23 cellular contexts compared by ENCODE assay signal in the genomic region with DNA sequence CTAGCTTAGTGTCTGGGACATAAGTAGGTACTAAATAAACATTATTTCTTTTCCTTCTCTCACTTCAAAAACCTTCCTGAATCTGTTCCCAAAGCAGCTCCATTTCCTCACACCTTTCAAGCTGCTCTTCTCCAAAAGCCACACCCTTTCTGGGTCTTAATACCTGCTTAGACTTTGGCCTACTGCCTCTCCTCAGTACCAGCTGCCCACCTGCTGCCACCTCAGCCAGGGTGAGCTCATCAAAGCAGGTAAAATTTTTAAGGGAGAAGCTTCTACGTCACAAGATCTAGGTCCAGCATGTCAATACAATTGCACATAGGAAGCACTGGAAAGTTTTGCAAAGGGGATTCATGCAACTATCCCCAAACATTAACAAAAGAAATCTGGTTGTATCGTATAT.
DNase-seq lines count a peak whose midpoint lies in the region; ATAC-seq, FAIRE-seq and TF ChIP-seq lines count a peak whose summit lies in the region.
"Had no signal": no experiment of that assay in that cellular context is flagged by ENCODE, and none has a peak within 500 bp of the region (broad histone marks: within the 10 kb centered on the region; RNA-seq: fewer than 3 reads in every experiment).

No MANE protein-coding gene starts in this region.

- no peak for TF ChIP-seq CTCF in osteoblast (IDR thresholded peaks at IDR 0.05; ENCODE audit: extremely low read depth, low read depth, low read length)

- no peaks in the 10 kb centered on the region for H3K4me1 Mint-ChIP-seq in activated CD4-positive, alpha-beta T cell treated with anti-CD3 and anti-CD28 coated beads, Interleukin-2, amount 10 ng/mL, durations not matched to agents 7 days and 5 days
- H3K4me1 Mint-ChIP-seq: CD8-positive, alpha-beta memory T cell had no signal

- H3K9me3 Mint-ChIP-seq in activated CD4-positive, alpha-beta T cell treated with anti-CD3 and anti-CD28 coated beads, Interleukin-2, amount 10 ng/mL, durations not matched to agents 7 days and 5 days = no peaks in the 10 kb centered on the region
- H3K9me3 Mint-ChIP-seq: CD8-positive, alpha-beta memory T cell had no signal

- no peak for FAIRE-seq in small intestine (lab: Jason Lieb, UNC)
- FAIRE-seq: GM18507 had no signal

- H2AFZ ChIP-seq in osteoblast (ENCODE audit: low read length) = no peak overlapping the region

- no peak overlapping the region for H3K4me2 ChIP-seq in osteoblast (ENCODE audit: insufficient read depth, low read length)
- H3K4me2 ChIP-seq: KMS-11 had no signal

- peaks cover 11% of the 10 kb centered on the region for H3K27me3 Mint-ChIP-seq in activated CD4-positive, alpha-beta T cell treated with anti-CD3 and anti-CD28 coated beads, Interleukin-2, amount 10 ng/mL, durations not matched to agents 7 days and 5 days

- H4K20me1 ChIP-seq in osteoblast (ENCODE audit: insufficient read depth, low read length) = peaks cover 44% of the 10 kb centered on the region

- peaks cover 8% of the 10 kb centered on the region for H3K79me2 ChIP-seq in osteoblast (ENCODE audit: insufficient read depth, low read length)

- ATAC-seq in left colon = peak; percentile 42
- ATAC-seq: HCT116, SK-N-SH treated with all-trans-retinoic acid at 6 μM for 48 hours had no signal

- H3K27ac Mint-ChIP-seq in activated CD4-positive, alpha-beta T cell treated with anti-CD3 and anti-CD28 coated beads, Interleukin-2, amount 10 ng/mL, durations not matched to agents 7 days and 5 days = peak overlapping the region; percentile 15
- H3K27ac Mint-ChIP-seq: CD8-positive, alpha-beta memory T cell had no signal

- POLR2A ChIA-PET in activated CD4-positive, alpha-beta T cell treated with anti-CD3 and anti-CD28 coated beads, Interleukin-2, amount 10 ng/mL, durations not matched to agents 7 days and 5 days (lab: Charles Lee) = no interaction called here

- H3K36me3 Mint-ChIP-seq in activated CD4-positive, alpha-beta T cell treated with anti-CD3 and anti-CD28 coated beads, Interleukin-2, amount 10 ng/mL, durations not matched to agents 7 days and 5 days (ENCODE audit: low read depth) = no peaks in the 10 kb centered on the region
- H3K36me3 Mint-ChIP-seq: CD8-positive, alpha-beta memory T cell had no signal

- H3K4me3 Mint-ChIP-seq in activated CD4-positive, alpha-beta T cell treated with anti-CD3 and anti-CD28 coated beads, Interleukin-2, amount 10 ng/mL, durations not matched to agents 7 days and 5 days = no peak overlapping the region
- H3K4me3 Mint-ChIP-seq: CD8-positive, alpha-beta memory T cell had no signal

- H3K27me3 ChIP-seq in small intestine (ENCODE audit: control insufficient read depth in 2 of 2, insufficient read depth in 2 of 2, low read length in 2 of 2) (no peaks in the 10 kb centered on the region), osteoblast (ENCODE audit: insufficient read depth, low read length) (no peaks in the 10 kb centered on the region)
- H3K27me3 ChIP-seq: Peyer's patch had no signal

- peaks cover 2 to 18% of the 10 kb centered on the region in 2 donors for H3K4me1 ChIP-seq in small intestine (ENCODE audit: control insufficient read depth in 2 of 2, insufficient read depth in 1 of 2, low read depth in 1 of 2, low read length in 1 of 2)
- H3K4me1 ChIP-seq in osteoblast (ENCODE audit: insufficient read depth, low read length) = no peaks in the 10 kb centered on the region

- no peak for DNase-seq in activated CD4-positive, alpha-beta T cell treated with anti-CD3 and anti-CD28 coated beads, Interleukin-2, amount 10 ng/mL, durations not matched to agents 7 days and 5 days
- DNase-seq in activated CD4-positive, alpha-beta T cell treated with anti-CD3 and anti-CD28 coated beads, Interleukin-2, amount 50 U/mL, for 48 hours = no peak
- DNase-seq in left colon (peak; percentile 32 to 55), small intestine (peak; percentile 67), NCI-H226 (no peak), osteoblast (ENCODE audit: insufficient read length, low spot score, missing footprints) (no peak), NCI-H345 (lab: John Stamatoyannopoulos, UW) (no peak)
- DNase-seq: CD8-positive, alpha-beta memory T cell; DMS53; GDM1; GOT3; IMR-90; NCI-H1105 treated with DMSO at 0.1 percent for 48 hours; NCI-H1694; NCI-H2081 treated with DMSO at 0.1 percent for 48 hours; NCI-H510A; NCI-H748 treated with DMSO at 0.1 percent for 48 hours; Peyer's patch had no signal

- no peaks in the 10 kb centered on the region for H3K9me3 ChIP-seq in small intestine (ENCODE audit: control insufficient read depth, low read depth)
- no peaks in the 10 kb centered on the region for H3K9me3 ChIP-seq in osteoblast (ENCODE audit: low read depth, low read length)
- H3K9me3 ChIP-seq: Peyer's patch had no signal

- CTCF ChIA-PET in activated CD4-positive, alpha-beta T cell treated with anti-CD3 and anti-CD28 coated beads, Interleukin-2, amount 10 ng/mL, durations not matched to agents 7 days and 5 days (lab: Charles Lee) = no interaction called here

- H3K4me3 ChIP-seq in small intestine (ENCODE audit: low read depth in 1 of 2, low read length in 2 of 2) (no peak overlapping the region), osteoblast (ENCODE audit: insufficient read depth, low read length) (no peak overlapping the region)
- H3K4me3 ChIP-seq: Peyer's patch had no signal

- 17 to 69% (median 28%) methylated on average over 2 of the region's 2 CpGs for WGBS in small intestine, 3 donors

- no peaks in the 10 kb centered on the region for H3K36me3 ChIP-seq in small intestine (ENCODE audit: control insufficient read depth in 2 of 2, insufficient read depth in 2 of 2, low read length in 2 of 2)
- no peaks in the 10 kb centered on the region for H3K36me3 ChIP-seq in osteoblast (ENCODE audit: insufficient read depth, low read length)
- H3K36me3 ChIP-seq: Peyer's patch had no signal

- peak overlapping the region in 1 of 2 donors; percentile 53 for H3K27ac ChIP-seq in small intestine (ENCODE audit: low read depth in 1 of 2, low read length in 1 of 2)
- H3K27ac ChIP-seq in osteoblast (ENCODE audit: low read depth, low read length) = no peak overlapping the region
- H3K27ac ChIP-seq: C4-2B, KMS-11 had no signal

- intact Hi-C loops in left colon (cut with DNase I, micrococcal nuclease) = no loop called here

Comparison
In these comparisons a context has a peak if more than half of its experiments do, and no peak if none do; other contexts are left out.
1. DNase-seq: peak in left colon (2 of 2) and small intestine (single experiment); none in activated CD4-positive, alpha-beta T cell treated with anti-CD3 and anti-CD28 coated beads, Interleukin-2, amount 10 ng/mL, durations not matched to agents 7 days and 5 days (single experiment), activated CD4-positive, alpha-beta T cell treated with anti-CD3 and anti-CD28 coated beads, Interleukin-2, amount 50 U/mL, for 48 hours (0 of 2), NCI-H226 (single experiment), osteoblast (single experiment) and NCI-H345 (single experiment).